Comparison of ENCODE assay signal across 22 cellular contexts in the genomic region with DNA sequence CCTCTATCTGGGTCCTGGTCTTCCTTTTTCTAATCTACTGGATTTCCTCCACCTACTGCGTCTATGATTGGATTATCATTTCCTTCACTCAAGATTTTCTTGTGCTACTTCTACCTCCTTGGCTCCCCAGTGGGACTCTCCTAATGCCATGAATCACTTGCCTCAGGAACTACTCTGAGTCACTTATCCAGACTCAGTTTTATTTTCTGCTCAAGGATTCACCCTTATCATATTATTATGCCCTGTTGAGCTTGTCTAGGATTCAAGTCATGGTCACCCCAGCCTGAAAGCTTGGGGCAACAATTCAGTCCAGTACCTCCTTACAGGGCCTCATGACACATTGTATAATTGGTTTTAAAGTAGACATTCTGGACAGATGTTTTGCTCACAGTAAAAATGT.
DNase-seq lines count a peak whose midpoint lies in the region; ATAC-seq, FAIRE-seq and TF ChIP-seq lines count a peak whose summit lies in the region.
"Had no signal": no experiment of that assay in that cellular context is flagged by ENCODE, and none has a peak within 500 bp of the region (broad histone marks: within the 10 kb centered on the region; RNA-seq: fewer than 3 reads in every experiment).

No MANE protein-coding gene starts in this region.

- no peak for TF ChIP-seq CTCF in C4-2B (conservative IDR thresholded peaks at IDR 0.05)
- TF ChIP-seq CTCF in GM23338 (conservative IDR thresholded peaks at IDR 0.05; ENCODE audit: low read depth in 2 of 2) = no peak
- TF ChIP-seq CTCF in bronchial epithelial cell (IDR thresholded peaks at IDR 0.05; ENCODE audit: insufficient read depth, low read length, severe bottlenecking) = no peak
- no peak for TF ChIP-seq CTCF in fibroblast of mammary gland (conservative IDR thresholded peaks at IDR 0.05; ENCODE audit: control insufficient read depth, insufficient read depth, low read depth, low read length)
- TF ChIP-seq CTCF in sigmoid colon (IDR thresholded peaks at IDR 0.05) = no peak

- no peak overlapping the region for H3K4me3 Mint-ChIP-seq in GM23338
- H3K4me3 Mint-ChIP-seq: CD4-positive, alpha-beta T cell; HFFc6; IgD-negative memory B cell had no signal

- no peaks in the 10 kb centered on the region for H3F3A ChIP-seq in GM23338 (replicated peaks; ENCODE audit: low read depth)

- H3K36me3 Mint-ChIP-seq in GM23338 (ENCODE audit: low read depth) = no peaks in the 10 kb centered on the region
- H3K36me3 Mint-ChIP-seq: IgD-negative memory B cell had no signal

- intact Hi-C loops in sigmoid colon (cut with DNase I) = no loop called here

- WGBS in sigmoid colon, 2 donors = 92 to 96% methylated on average over 1 of the region's 1 CpG

- H3K4me1 ChIP-seq in GM23338 (ENCODE audit: insufficient read depth) (peaks cover 43% of the 10 kb centered on the region), sigmoid colon (peaks cover 0 to 8% (median 4%) of the 10 kb centered on the region in 4 donors)
- H3K4me1 ChIP-seq: BE2C had no signal

- H3K4me1 Mint-ChIP-seq in GM23338 = peaks cover 41% of the 10 kb centered on the region
- H3K4me1 Mint-ChIP-seq: IgD-negative memory B cell had no signal

- DNase-seq in GM23338 (ENCODE audit: low spot score) (no peak), bronchial epithelial cell (ENCODE audit: low read depth) (peak; percentile 56), fibroblast of mammary gland (ENCODE audit: low read depth) (peak; percentile 24), COLO829 (ENCODE audit: low spot score) (no peak), sigmoid colon (no peak), NCI-H1436 treated with DMSO at 0.1 percent for 48 hours (lab: John Stamatoyannopoulos, UW) (no peak)
- DNase-seq in stimulated activated CD8-positive, alpha-beta memory T cell treated with anti-CD3 and anti-CD28 coated beads, Interleukin-4, amount 100 ng/mL, for 48 hours = no peak
- DNase-seq: 8988T; BE2C; C1 segment of cervical spinal cord; CD4-positive, alpha-beta T cell; DMS153; DMS79; GOT3; H7; HFFc6; KBM-7 had no signal

- no peaks in the 10 kb centered on the region for H4K20me1 ChIP-seq in GM23338 (replicated peaks; ENCODE audit: insufficient read depth)

- peak overlapping the region; percentile 13; the same call in 1 of the 2 replicates for H3K27ac Mint-ChIP-seq in GM23338
- H3K27ac Mint-ChIP-seq: CD4-positive, alpha-beta T cell; HFFc6; IgD-negative memory B cell had no signal

- no peak for TF ChIP-seq EP300 in sigmoid colon (IDR thresholded peaks at IDR 0.05)

- H3K27me3 Mint-ChIP-seq in GM23338 (ENCODE audit: insufficient read depth, low read depth, poor library complexity) = no peaks in the 10 kb centered on the region
- H3K27me3 Mint-ChIP-seq: CD4-positive, alpha-beta T cell; IgD-negative memory B cell had no signal

- no peak for ATAC-seq in GM23338
- ATAC-seq: GM12878, HCT116, HepG2 had no signal

- H3K27ac ChIP-seq in C4-2B = peak overlapping the region; percentile 58
- H3K27ac ChIP-seq in GM23338 (ENCODE audit: low read depth) = no peak overlapping the region
- no peak overlapping the region for H3K27ac ChIP-seq in sigmoid colon

- no peak overlapping the region for H3K4me3 ChIP-seq in GM23338
- no peak overlapping the region for H3K4me3 ChIP-seq in bronchial epithelial cell (ENCODE audit: low read depth, low read length)
- H3K4me3 ChIP-seq in fibroblast of mammary gland (ENCODE audit: control insufficient read depth, low read depth, low read length) = no peak overlapping the region
- no peak overlapping the region for H3K4me3 ChIP-seq in sigmoid colon
- H3K4me3 ChIP-seq: GM12878 had no signal

- H3K36me3 ChIP-seq in GM23338 (ENCODE audit: insufficient read depth) (no peaks in the 10 kb centered on the region), bronchial epithelial cell (ENCODE audit: control insufficient read depth, insufficient read depth, low read length) (no peaks in the 10 kb centered on the region), sigmoid colon (no peaks in the 10 kb centered on the region)
- H3K36me3 ChIP-seq: BE2C had no signal

- FAIRE-seq in bronchial epithelial cell (lab: Jason Lieb, UNC) = no peak
- FAIRE-seq: GM12878, HepG2 had no signal

- H3K9me3 ChIP-seq in sigmoid colon = no peaks in the 10 kb centered on the region
- H3K9me3 ChIP-seq: BE2C had no signal

- peaks cover 17% of the 10 kb centered on the region for H3K79me2 ChIP-seq in GM23338 (replicated peaks; ENCODE audit: insufficient read depth)

- no peak for TF ChIP-seq POLR2A in sigmoid colon (IDR thresholded peaks at IDR 0.05)

- no peak overlapping the region for H3K4me2 ChIP-seq in GM23338

- no peaks in the 10 kb centered on the region for H3K9me3 Mint-ChIP-seq in GM23338
- H3K9me3 Mint-ChIP-seq: HFFc6 had no signal

- H3K27me3 ChIP-seq in GM23338 (ENCODE audit: insufficient read depth) = no peaks in the 10 kb centered on the region
- H3K27me3 ChIP-seq in bronchial epithelial cell (ENCODE audit: control insufficient read depth, insufficient read depth, low read length) = no peaks in the 10 kb centered on the region
- no peaks in the 10 kb centered on the region for H3K27me3 ChIP-seq in sigmoid colon
- H3K27me3 ChIP-seq: BE2C had no signal

- 0 out of 2 replicates have a peak, but pooled peaks cover 5% of the 10 kb centered on the region for H3K9me2 ChIP-seq in GM23338 (ENCODE audit: insufficient read depth)

- H2AFZ ChIP-seq in GM23338 = no peak overlapping the region

TF ChIP-seq in GM23338, 12 proteins besides CTCF, POLR2A, EP300 and RAD21 (continues in another document):
- TF ChIP-seq ZNF114 (CRISPR knock-in tag; IDR thresholded peaks at IDR 0.05) (no peak), POLR2AphosphoS5 (IDR thresholded peaks at IDR 0.05; ENCODE audit: low read depth) (no peak), EZH2 (IDR thresholded peaks at IDR 0.05; ENCODE audit: low read depth, unreplicated experiment) (no peak), NANOG (IDR thresholded peaks at IDR 0.05; ENCODE audit: borderline replicate concordance) (no peak), STAT1 (IDR thresholded peaks at IDR 0.05; ENCODE audit: unreplicated experiment) (no peak), CREB1 (CRISPR knock-in tag; IDR thresholded peaks at IDR 0.05; ENCODE audit: low read depth) (no peak), JUNB (IDR thresholded peaks at IDR 0.05; ENCODE audit: unreplicated experiment) (no peak), ZNF331 (CRISPR knock-in tag; IDR thresholded peaks at IDR 0.05; ENCODE audit: low read depth) (no peak)
- TF ChIP-seq, protein P1, sequence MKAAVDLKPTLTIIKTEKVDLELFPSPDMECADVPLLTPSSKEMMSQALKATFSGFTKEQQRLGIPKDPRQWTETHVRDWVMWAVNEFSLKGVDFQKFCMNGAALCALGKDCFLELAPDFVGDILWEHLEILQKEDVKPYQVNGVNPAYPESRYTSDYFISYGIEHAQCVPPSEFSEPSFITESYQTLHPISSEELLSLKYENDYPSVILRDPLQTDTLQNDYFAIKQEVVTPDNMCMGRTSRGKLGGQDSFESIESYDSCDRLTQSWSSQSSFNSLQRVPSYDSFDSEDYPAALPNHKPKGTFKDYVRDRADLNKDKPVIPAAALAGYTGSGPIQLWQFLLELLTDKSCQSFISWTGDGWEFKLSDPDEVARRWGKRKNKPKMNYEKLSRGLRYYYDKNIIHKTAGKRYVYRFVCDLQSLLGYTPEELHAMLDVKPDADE (IDR thresholded peaks at IDR 0.05) = no peak
- TF ChIP-seq, protein P2, sequence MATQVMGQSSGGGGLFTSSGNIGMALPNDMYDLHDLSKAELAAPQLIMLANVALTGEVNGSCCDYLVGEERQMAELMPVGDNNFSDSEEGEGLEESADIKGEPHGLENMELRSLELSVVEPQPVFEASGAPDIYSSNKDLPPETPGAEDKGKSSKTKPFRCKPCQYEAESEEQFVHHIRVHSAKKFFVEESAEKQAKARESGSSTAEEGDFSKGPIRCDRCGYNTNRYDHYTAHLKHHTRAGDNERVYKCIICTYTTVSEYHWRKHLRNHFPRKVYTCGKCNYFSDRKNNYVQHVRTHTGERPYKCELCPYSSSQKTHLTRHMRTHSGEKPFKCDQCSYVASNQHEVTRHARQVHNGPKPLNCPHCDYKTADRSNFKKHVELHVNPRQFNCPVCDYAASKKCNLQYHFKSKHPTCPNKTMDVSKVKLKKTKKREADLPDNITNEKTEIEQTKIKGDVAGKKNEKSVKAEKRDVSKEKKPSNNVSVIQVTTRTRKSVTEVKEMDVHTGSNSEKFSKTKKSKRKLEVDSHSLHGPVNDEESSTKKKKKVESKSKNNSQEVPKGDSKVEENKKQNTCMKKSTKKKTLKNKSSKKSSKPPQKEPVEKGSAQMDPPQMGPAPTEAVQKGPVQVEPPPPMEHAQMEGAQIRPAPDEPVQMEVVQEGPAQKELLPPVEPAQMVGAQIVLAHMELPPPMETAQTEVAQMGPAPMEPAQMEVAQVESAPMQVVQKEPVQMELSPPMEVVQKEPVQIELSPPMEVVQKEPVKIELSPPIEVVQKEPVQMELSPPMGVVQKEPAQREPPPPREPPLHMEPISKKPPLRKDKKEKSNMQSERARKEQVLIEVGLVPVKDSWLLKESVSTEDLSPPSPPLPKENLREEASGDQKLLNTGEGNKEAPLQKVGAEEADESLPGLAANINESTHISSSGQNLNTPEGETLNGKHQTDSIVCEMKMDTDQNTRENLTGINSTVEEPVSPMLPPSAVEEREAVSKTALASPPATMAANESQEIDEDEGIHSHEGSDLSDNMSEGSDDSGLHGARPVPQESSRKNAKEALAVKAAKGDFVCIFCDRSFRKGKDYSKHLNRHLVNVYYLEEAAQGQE (IDR thresholded peaks at IDR 0.05; ENCODE audit: unreplicated experiment) = no peak

Comparison
In these comparisons a context has a peak if more than half of its experiments do, and no peak if none do; other contexts are left out.
1. DNase-seq: peak in bronchial epithelial cell (single experiment) and fibroblast of mammary gland (single experiment); none in GM23338 (single experiment), COLO829 (single experiment), sigmoid colon (single experiment), stimulated activated CD8-positive, alpha-beta memory T cell treated with anti-CD3 and anti-CD28 coated beads, Interleukin-4, amount 100 ng/mL, for 48 hours (single experiment) and NCI-H1436 treated with DMSO at 0.1 percent for 48 hours (single experiment).